Comparison of ENCODE assay signal across 33 cellular contexts in the genomic region with DNA sequence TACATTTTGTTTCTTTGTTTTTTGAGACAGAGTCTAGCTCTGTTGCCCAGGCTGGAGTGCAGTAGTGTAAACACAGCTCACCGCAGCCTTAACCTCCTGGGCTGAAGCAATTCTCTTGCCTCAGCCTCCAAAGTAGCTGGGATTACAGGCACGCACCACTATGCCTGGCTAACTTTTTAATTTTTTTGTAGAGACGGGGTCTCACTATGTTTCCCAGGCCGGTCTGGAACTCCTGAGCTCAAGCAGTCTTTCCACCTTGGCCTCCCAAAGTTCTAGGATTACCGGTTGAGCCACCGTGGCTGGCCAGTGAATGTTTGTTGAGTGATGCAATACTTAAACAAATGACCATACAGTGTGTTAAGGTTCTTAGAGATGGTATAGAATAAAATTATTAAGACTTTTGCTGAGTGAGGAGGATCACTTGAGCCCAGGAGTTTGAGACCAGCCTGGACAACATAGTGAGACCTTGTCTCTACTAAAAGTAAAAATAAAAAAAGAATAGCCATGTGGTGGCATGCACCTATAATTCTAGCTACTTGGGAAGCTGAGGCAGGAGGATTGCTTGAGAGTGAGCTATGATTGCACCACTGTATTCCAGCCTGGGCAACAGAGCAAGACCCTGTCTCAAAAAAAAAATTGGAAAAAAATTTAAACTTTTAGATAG. TPM values are rescaled to one million over a fixed set of nuclear protein-coding genes. Genes with fewer than 3 reads are reported as not detected.
DNase-seq lines count a peak whose midpoint lies in the region; ATAC-seq, FAIRE-seq and TF ChIP-seq lines count a peak whose summit lies in the region.
"Had no signal": no experiment of that assay in that cellular context is flagged by ENCODE, and none has a peak within 500 bp of the region (broad histone marks: within the 10 kb centered on the region; RNA-seq: fewer than 3 reads in every experiment).

No MANE protein-coding gene starts in this region.

- peaks cover 0 to 42% (median 4%) of the 10 kb centered on the region in 3 experiments for H3K36me3 ChIP-seq in naive thymus-derived CD4-positive, alpha-beta T cell (ENCODE audit: control insufficient read depth in 2 of 3, insufficient read depth in 3 of 3, low read length in 3 of 3)
- peaks cover 0 to 38% (median 4%) of the 10 kb centered on the region in 4 donors for H3K36me3 ChIP-seq in transverse colon

- CTCF ChIA-PET in A549 (lab: Yijun Ruan, JAX) = interaction anchor here (1.5 to 1.9 kb wide), 2 partner anchors 31 to 150 kb away, joined by 6 read pairs; no protein-coding TSS in a partner anchor
- CTCF ChIA-PET in Calu3 (lab: Charles Lee) = interaction anchor here (0.6 to 1.0 kb wide), 2 partner anchors 13 to 1642 kb away, joined by 3 to 4 read pairs; partner anchors contain the start of gene CEP250
- CTCF ChIA-PET in naive thymus-derived CD4-positive, alpha-beta T cell (lab: Charles Lee) = interaction anchor here (0.6 kb wide), 2 partner anchors 326 to 734 kb away, joined by 3 to 6 read pairs; no protein-coding TSS in a partner anchor

- H3K36me3 Mint-ChIP-seq in Calu3 (ENCODE audit: insufficient read depth, unreplicated experiment) = peaks cover 17% of the 10 kb centered on the region
- H3K36me3 Mint-ChIP-seq in naive thymus-derived CD4-positive, alpha-beta T cell = peaks cover 0 to 16% (median 6%) of the 10 kb centered on the region in 5 donors
- H3K36me3 Mint-ChIP-seq: activated naive CD4-positive, alpha-beta T cell treated with anti-CD3 and anti-CD28 coated beads, Interleukin-2, amount 50 U/mL, for 24 hours had no signal

- no peak overlapping the region for H3K4me3 Mint-ChIP-seq in Calu3 (ENCODE audit: low read depth, unreplicated experiment)
- H3K4me3 Mint-ChIP-seq in naive thymus-derived CD4-positive, alpha-beta T cell = no peak overlapping the region
- H3K4me3 Mint-ChIP-seq: activated naive CD4-positive, alpha-beta T cell treated with anti-CD3 and anti-CD28 coated beads, Interleukin-2, amount 50 U/mL, for 24 hours; neural crest cell had no signal

- H3K4me1 Mint-ChIP-seq in Calu3 (ENCODE audit: low read depth, unreplicated experiment) = peaks cover 18% of the 10 kb centered on the region
- H3K4me1 Mint-ChIP-seq in naive thymus-derived CD4-positive, alpha-beta T cell = peaks cover 0 to 9% (median 1%) of the 10 kb centered on the region in 7 donors

- TF ChIP-seq CTCF in A549 (IDR thresholded peaks at IDR 0.05) (no peak), Calu3 (IDR thresholded peaks at IDR 0.05; ENCODE audit: unreplicated experiment) (no peak), transverse colon (IDR thresholded peaks at IDR 0.05) (no peak)

- no peaks in the 10 kb centered on the region for H3K27me3 ChIP-seq in naive thymus-derived CD4-positive, alpha-beta T cell (ENCODE audit: control insufficient read depth in 2 of 2, insufficient read depth in 2 of 2, low read length in 2 of 2)
- H3K27me3 ChIP-seq in transverse colon = no peaks in the 10 kb centered on the region
- H3K27me3 ChIP-seq: left lung, right atrium auricular region had no signal

- H3K4me3 ChIP-seq in A549 (no peak overlapping the region), transverse colon (no peak overlapping the region)
- no peak overlapping the region for H3K4me3 ChIP-seq in naive thymus-derived CD4-positive, alpha-beta T cell (ENCODE audit: low read length)
- H3K4me3 ChIP-seq: coronary artery, left lung, right atrium auricular region had no signal

- TF ChIP-seq EP300 in A549 (IDR thresholded peaks at IDR 0.05) (no peak), transverse colon (IDR thresholded peaks at IDR 0.05; ENCODE audit: low read depth) (no peak)

- POLR2A ChIA-PET in A549 (lab: Yijun Ruan, JAX) = no interaction called here
- POLR2A ChIA-PET in naive thymus-derived CD4-positive, alpha-beta T cell (lab: Charles Lee) = interaction anchor here (1.0 to 1.2 kb wide), 2 partner anchors 12 to 485 kb away, joined by 3 read pairs; partner anchors contain the start of gene SCAND1

- intact Hi-C loops in Calu3 (cut with micrococcal nuclease; ENCODE audit: unreplicated experiment) (no loop called here), transverse colon (cut with DNase I; ENCODE audit: low total_unique reads) (no loop called here)
- intact Hi-C loops in naive thymus-derived CD4-positive, alpha-beta T cell (cut with micrococcal nuclease) = no loop called here

- no peak overlapping the region for H3K27ac Mint-ChIP-seq in Calu3 (ENCODE audit: unreplicated experiment)
- peak overlapping the region in 5 of 9 donors; percentile 24 to 65 (median 46) for H3K27ac Mint-ChIP-seq in naive thymus-derived CD4-positive, alpha-beta T cell
- H3K27ac Mint-ChIP-seq: activated T-helper 2 cell treated with anti-CD3 and anti-CD28 coated beads, Interferon-gamma antibody, Interleukin-2, Interleukin-4, amounts not matched to agents 10 μg/mL and 5 μg/mL and 100 μg/mL, durations not matched to agents 14 hours and 24 hours and 36 hours had no signal

- H3K9me3 Mint-ChIP-seq in Calu3 (ENCODE audit: low read depth, unreplicated experiment) = no peaks in the 10 kb centered on the region
- H3K9me3 Mint-ChIP-seq in naive thymus-derived CD4-positive, alpha-beta T cell = peaks cover 0 to 2% (median 0%) of the 10 kb centered on the region in 11 donors
- H3K9me3 Mint-ChIP-seq: activated naive CD4-positive, alpha-beta T cell treated with anti-CD3 and anti-CD28 coated beads, Interleukin-2, amount 50 U/mL, for 24 hours; activated T-helper 2 cell treated with anti-CD3 and anti-CD28 coated beads, Interferon-gamma antibody, Interleukin-2, Interleukin-4, amounts not matched to agents 10 μg/mL and 5 μg/mL and 100 μg/mL, durations not matched to agents 14 hours and 24 hours and 36 hours; neural crest cell had no signal

- no peak for ATAC-seq in A549
- ATAC-seq in naive thymus-derived CD4-positive, alpha-beta T cell = no peak
- ATAC-seq: left lung had no signal

- DNase-seq in A549 (ENCODE audit: low read depth in 1 of 2, low spot score in 1 of 2) (no peak), Calu3 (peak; percentile 22), amniotic epithelial cell (ENCODE audit: low read depth) (peak; percentile 18), NCI-H748 (lab: John Stamatoyannopoulos, UW; ENCODE audit: unreplicated experiment) (no peak), transverse colon (no peak), D341Med (ENCODE audit: low spot score) (no peak)
- no peak for DNase-seq in naive thymus-derived CD4-positive, alpha-beta T cell
- DNase-seq: activated CD4-positive, alpha-beta T cell treated with anti-CD3 and anti-CD28 coated beads, Interleukin-2, amount 50 U/mL, for 48 hours; activated CD8-positive, alpha-beta memory T cell treated with anti-CD3 and anti-CD28 coated beads, Interleukin-2, amount 50 U/mL, for 4 hours; aorta; DMS79; effector memory CD4-positive, alpha-beta T cell; glutamatergic neuron; HCEC 1CT; left lung; mesenchymal stem cell; NCI-H1092 treated with DMSO at 0.1 percent for 48 hours; NCI-H1694 treated with DMSO at 0.1 percent for 48 hours; NCI-H446; NCI-H82; stimulated activated CD4-positive, alpha-beta T cell treated with anti-CD3 and anti-CD28 coated beads, Interleukin-1b, Interleukin-23, amount 100 ng/mL, for 48 hours; stimulated activated naive CD8-positive, alpha-beta T cell treated with anti-CD3 and anti-CD28 coated beads, Interleukin-15, Interleukin-2, amounts not matched to agents 100 U/mL and 50 U/mL, for 24 hours; T-helper 1 cell had no signal

- H3K9me3 ChIP-seq in A549 = no peaks in the 10 kb centered on the region
- no peaks in the 10 kb centered on the region for H3K9me3 ChIP-seq in naive thymus-derived CD4-positive, alpha-beta T cell (ENCODE audit: control insufficient read depth in 2 of 3, low read length in 3 of 3)
- H3K9me3 ChIP-seq in transverse colon = no peaks in the 10 kb centered on the region
- H3K9me3 ChIP-seq: left lung, right atrium auricular region had no signal

- H3K27me3 Mint-ChIP-seq in Calu3 (ENCODE audit: unreplicated experiment) = no peaks in the 10 kb centered on the region
- no peaks in the 10 kb centered on the region for H3K27me3 Mint-ChIP-seq in naive thymus-derived CD4-positive, alpha-beta T cell
- H3K27me3 Mint-ChIP-seq: activated naive CD4-positive, alpha-beta T cell treated with anti-CD3 and anti-CD28 coated beads, Interleukin-2, amount 50 U/mL, for 24 hours had no signal

- TF ChIP-seq RAD21 in A549 (conservative IDR thresholded peaks at IDR 0.05 in 1 of 2, IDR thresholded peaks at IDR 0.05 in 1 of 2) = no peak

- H3K4me2 ChIP-seq in A549 = peak overlapping the region; percentile 65

- in situ Hi-C loops in transverse colon (cut with MboI; ENCODE audit: low pct_ligation_motif_present in 1 of 4, low pct_unique_long_range_greater_than_20kb in 1 of 4, low sequenced_read_pairs in 3 of 4) = no loop called here

- FAIRE-seq in A549 (lab: Jason Lieb, UNC) = no peak
- FAIRE-seq: G401.6, islet of Langerhans, TTC549, urothelium cell line had no signal

- no TSS peak for BruUV-seq in Calu3 (replicated peaks; lab: Mats Ljungman, UMichigan)

- WGBS in A549 (ENCODE audit: missing lambda C conversion rate) = 60% methylated on average over 6 of the region's 6 CpGs
- 71 to 75% methylated on average over 1 to 6 of the region's 6 CpGs for WGBS in transverse colon (ENCODE audit: low coverage in 1 of 2), 2 donors

- peak overlapping the region; percentile 57 to 81 for H3K27ac ChIP-seq in A549
- no peak overlapping the region for H3K27ac ChIP-seq in naive thymus-derived CD4-positive, alpha-beta T cell (ENCODE audit: low read depth, low read length)
- H3K27ac ChIP-seq in transverse colon = no peak overlapping the region
- H3K27ac ChIP-seq: coronary artery, left lung, parathyroid adenoma, right atrium auricular region had no signal

- peaks cover 26% of the 10 kb centered on the region for H3K4me1 ChIP-seq in A549
- no peaks in the 10 kb centered on the region for H3K4me1 ChIP-seq in naive thymus-derived CD4-positive, alpha-beta T cell (ENCODE audit: control insufficient read depth in 2 of 2, insufficient read depth in 2 of 2, low read length in 2 of 2)
- H3K4me1 ChIP-seq in transverse colon = peaks cover 0 to 5% (median 0%) of the 10 kb centered on the region in 4 donors
- H3K4me1 ChIP-seq: left lung had no signal

- TF ChIP-seq POLR2A in A549 (IDR thresholded peaks at IDR 0.05; ENCODE audit: low read length) (no peak), transverse colon (IDR thresholded peaks at IDR 0.05) (no peak)

RNA-seq across cellular contexts. Expression of gene CEP250, which starts 13.4 kb away (rescaled TPM):
- polyA plus RNA-seq in A549 (2011; rRNA removed) = 13.8 and 16.2 TPM in 2 replicates
- polyA plus RNA-seq in A549 (2012; cell fraction: cytosol; rRNA removed) = 7.9 and 8.4 TPM in 2 replicates
- polyA plus RNA-seq in A549 (2012; cell fraction: nucleus; rRNA removed) = 14.2 and 19.2 TPM in 2 replicates
- 19.6 to 20.7 TPM (median 20.5 TPM) in 3 replicates for polyA plus RNA-seq in A549 (2017; fragmentation: RNase III; extraction: RNeasy Plus Mini Kit Qiagen cat#74134 plus additional on column Dnase treatment)
- polyA minus RNA-seq in A549 (2011; rRNA and poly(A)+ RNA removed) = 9.3 and 16.4 TPM in 2 replicates
- total RNA-seq in Calu3 (2022) = 49.0 and 61.0 TPM in 2 replicates
- total RNA-seq in naive thymus-derived CD4-positive, alpha-beta T cell = 10 to 100 TPM; 34.5 to 75.0 (median 70.7) TPM
- 10 to 100 TPM in 1 of 2 donors, 1 to 10 TPM in 1; 7.7 to 19.0 TPM for polyA plus RNA-seq in naive thymus-derived CD4-positive, alpha-beta T cell
- 10 to 100 TPM; 22.8 to 38.6 (median 28.7) TPM for total RNA-seq in transverse colon

RNA-seq across cellular contexts. Expression of gene GDF5, which starts 30.8 kb away (rescaled TPM):
- polyA plus RNA-seq in A549 (2011; rRNA removed) (not detected in 2 replicates), A549 (2017; fragmentation: RNase III; extraction: RNeasy Plus Mini Kit Qiagen cat#74134 plus additional on column Dnase treatment) (not detected in 3 replicates)
- polyA plus RNA-seq in A549 (2012; cell fraction: cytosol; rRNA removed) = not detected in 2 replicates
- not detected in 2 replicates for polyA plus RNA-seq in A549 (2012; cell fraction: nucleus; rRNA removed)
- polyA minus RNA-seq in A549 (2011; rRNA and poly(A)+ RNA removed) = not detected in 2 replicates
- total RNA-seq in Calu3 (2022) (not detected in 2 replicates), transverse colon (1 to 10 TPM in 1 of 4 donors, under 1 TPM in 2, not detected in 1; 0.32 to 2.2 (median 0.40) TPM)
- total RNA-seq in naive thymus-derived CD4-positive, alpha-beta T cell = under 1 TPM in 1 of 5 experiments, not detected in 4; 0.13 TPM
- polyA plus RNA-seq in naive thymus-derived CD4-positive, alpha-beta T cell = not detected
- total RNA-seq: activated T-helper 2 cell treated with anti-CD3 and anti-CD28 coated beads, Interferon-gamma antibody, Interleukin-2, Interleukin-4, amounts not matched to agents 10 μg/mL and 5 μg/mL and 100 μg/mL, durations not matched to agents 14 hours and 24 hours and 36 hours had no signal

RNA-seq across cellular contexts. Expression of gene UQCC1, which starts 57.0 kb away (rescaled TPM):
- polyA plus RNA-seq in A549 (2011; rRNA removed) = 38.6 and 43.8 TPM in 2 replicates
- 22.7 and 26.3 TPM in 2 replicates for polyA plus RNA-seq in A549 (2012; cell fraction: cytosol; rRNA removed)
- polyA plus RNA-seq in A549 (2012; cell fraction: nucleus; rRNA removed) = 31.8 and 43.0 TPM in 2 replicates
- polyA plus RNA-seq in A549 (2017; fragmentation: RNase III; extraction: RNeasy Plus Mini Kit Qiagen cat#74134 plus additional on column Dnase treatment) = 41.4 to 47.5 TPM (median 43.5 TPM) in 3 replicates
- polyA minus RNA-seq in A549 (2011; rRNA and poly(A)+ RNA removed) = 29.9 and 36.3 TPM in 2 replicates
- total RNA-seq in Calu3 (2022) = 70.4 and 75.9 TPM in 2 replicates
- 10 to 100 TPM; 29.7 to 61.8 (median 48.8) TPM for total RNA-seq in naive thymus-derived CD4-positive, alpha-beta T cell
- polyA plus RNA-seq in naive thymus-derived CD4-positive, alpha-beta T cell = 10 to 100 TPM; 12.6 to 16.8 TPM
- total RNA-seq in transverse colon = 10 to 100 TPM; 24.7 to 70.8 (median 44.5) TPM

Comparison
In these comparisons a context has a peak if more than half of its experiments do, and no peak if none do; other contexts are left out.
1. DNase-seq: peak in Calu3 (single experiment) and amniotic epithelial cell (single experiment); none in A549 (0 of 2), naive thymus-derived CD4-positive, alpha-beta T cell (0 of 9), NCI-H748 (single experiment), transverse colon (single experiment) and D341Med (single experiment).
2. H3K27ac ChIP-seq: peak in A549 (2 of 2); none in naive thymus-derived CD4-positive, alpha-beta T cell (single experiment) and transverse colon (0 of 4).